Comparison of ENCODE assay signal across 29 cellular contexts in the genomic region with DNA sequence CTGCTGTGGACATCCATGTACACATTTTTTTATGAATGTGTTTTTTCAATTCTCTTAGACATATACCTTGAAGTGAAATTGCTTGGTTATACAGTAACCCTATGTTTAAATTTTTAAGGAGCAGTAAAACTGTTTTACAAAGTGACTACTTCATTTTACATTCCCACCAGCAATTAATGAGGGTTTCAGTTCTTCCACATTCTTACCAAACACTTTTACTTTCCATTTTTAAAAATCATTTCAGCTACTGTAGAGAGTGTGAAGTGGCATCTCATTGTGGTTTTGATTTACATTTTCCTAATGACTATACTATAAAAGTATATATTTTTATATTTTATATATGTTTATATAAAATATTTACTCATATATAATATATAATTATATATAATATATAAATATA.
"Had no signal": no experiment of that assay in that cellular context is flagged by ENCODE, and none has a peak within 500 bp of the region (broad histone marks: within the 10 kb centered on the region; RNA-seq: fewer than 3 reads in every experiment).

No MANE protein-coding gene starts in this region.

- H3K4me1 ChIP-seq: adrenal gland, body of pancreas, esophagus muscularis mucosa, foreskin keratinocyte, gastroesophageal sphincter, heart right ventricle had no signal

- H3K27ac ChIP-seq: adrenal gland, body of pancreas, esophagus muscularis mucosa, foreskin keratinocyte, gastroesophageal sphincter, heart right ventricle had no signal

- H3K4me3 ChIP-seq: adrenal gland, body of pancreas, esophagus muscularis mucosa, gastroesophageal sphincter, heart right ventricle had no signal

- H3K27me3 ChIP-seq: adrenal gland, body of pancreas, esophagus muscularis mucosa, foreskin keratinocyte, gastroesophageal sphincter, heart right ventricle had no signal

- H3K9me3 ChIP-seq: adrenal gland, body of pancreas, esophagus muscularis mucosa, gastroesophageal sphincter, heart right ventricle had no signal

- DNase-seq: activated CD4-positive, alpha-beta memory T cell treated with anti-CD3 and anti-CD28 coated beads for 36 hours; activated CD4-positive, alpha-beta T cell treated with anti-CD3 and anti-CD28 coated beads for 36 hours; activated CD4-positive, alpha-beta T cell treated with anti-CD3 and anti-CD28 coated beads, Interleukin-2, amount 10 ng/mL, durations not matched to agents 24 days and 14 days; activated CD4-positive, CD25-positive, alpha-beta regulatory T cell; activated CD4-positive, CD25-positive, alpha-beta regulatory T cell treated with anti-CD3 and anti-CD28 coated beads, Interleukin-2, amount 50 U/mL, for 72 hours; activated CD8-positive, alpha-beta memory T cell treated with anti-CD3 and anti-CD28 coated beads, Interleukin-2, amount 10 ng/mL, durations not matched to agents 7 days and 5 days; activated CD8-positive, alpha-beta memory T cell treated with anti-CD3 and anti-CD28 coated beads, Interleukin-2, amount 50 U/mL, for 4 hours; activated CD8-positive, alpha-beta T cell treated with anti-CD3 and anti-CD28 coated beads, Interleukin-2, amount 10 ng/mL, durations not matched to agents 7 days and 5 days; activated effector memory CD4-positive, alpha-beta T cell treated with anti-CD3 and anti-CD28 coated beads, Interleukin-2, amount 50 U/mL, for 16 hours; activated naive CD4-positive, alpha-beta T cell treated with anti-CD3 and anti-CD28 coated beads for 36 hours; activated naive CD8-positive, alpha-beta T cell treated with anti-CD3 and anti-CD28 coated beads for 36 hours; activated naive CD8-positive, alpha-beta T cell treated with anti-CD3 and anti-CD28 coated beads, Interleukin-2, amount 50 U/mL, for 24 hours; activated T-cell treated with anti-CD3 and anti-CD28 coated beads, Interleukin-2, amount 50 U/mL, for 1 hour; activated T-cell treated with anti-CD3 and anti-CD28 coated beads, Interleukin-2, amount 50 U/mL, for 48 hours; adrenal gland; amygdala; aorta; body of pancreas; caudate nucleus; cortex of kidney; dermis blood vessel endothelial cell; effector CD4-positive, alpha-beta T cell; effector memory CD8-positive, alpha-beta T cell; erythroblast; foreskin keratinocyte; heart right ventricle; T-helper 2 cell had no signal

- H3K36me3 ChIP-seq: adrenal gland, esophagus muscularis mucosa, gastroesophageal sphincter, heart right ventricle had no signal

- ATAC-seq: activated CD4-positive, alpha-beta T cell treated with anti-CD3 and anti-CD28 coated beads for 36 hours; activated CD8-positive, alpha-beta memory T cell treated with anti-CD3 and anti-CD28 coated beads, Interleukin-2, amount 10 ng/mL, durations not matched to agents 7 days and 5 days; activated CD8-positive, alpha-beta T cell treated with anti-CD3 and anti-CD28 coated beads, Interleukin-2, amount 10 ng/mL, durations not matched to agents 7 days and 5 days; activated naive CD8-positive, alpha-beta T cell treated with anti-CD3 and anti-CD28 coated beads, Interleukin-2, amount 50 U/mL, for 24 hours; body of pancreas; effector memory CD8-positive, alpha-beta T cell; foreskin keratinocyte; gastroesophageal sphincter; heart right ventricle had no signal
